1 cellular context compared by ENCODE assay signal in the genomic region with DNA sequence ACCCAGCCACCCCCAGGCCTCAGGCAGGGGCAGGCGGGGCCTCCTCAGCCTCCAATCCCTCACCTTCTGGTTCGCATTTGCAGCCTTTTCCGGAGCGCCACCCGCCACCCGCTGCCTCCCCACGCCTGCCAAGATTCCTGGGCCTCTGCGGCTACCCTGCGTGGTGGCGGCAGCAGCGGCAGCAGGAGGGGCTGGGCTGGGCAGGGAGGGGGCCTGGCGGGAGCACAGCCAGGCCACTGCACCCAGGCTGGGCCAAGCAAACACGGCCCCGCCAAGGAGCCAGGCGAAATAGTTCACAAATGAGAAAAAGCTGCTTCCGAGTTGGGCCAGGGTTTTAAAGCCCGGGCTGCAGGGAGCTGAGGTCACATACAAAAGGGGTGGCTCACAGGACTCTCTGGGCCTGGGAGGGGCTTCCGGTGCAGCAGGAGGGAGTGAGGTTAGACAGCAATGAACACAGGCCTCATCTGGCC.
A peak's percentile ranks its signal among the peaks of the same experiment; 100 is the strongest.
TF ChIP-seq lines count a peak whose summit lies in the region.

No MANE protein-coding gene starts in this region.

TF ChIP-seq in HepG2, 621 proteins besides CTCF, POLR2A, EP300 and RAD21 (continued from another document and continues in another):
- TF ChIP-seq, protein P1, sequence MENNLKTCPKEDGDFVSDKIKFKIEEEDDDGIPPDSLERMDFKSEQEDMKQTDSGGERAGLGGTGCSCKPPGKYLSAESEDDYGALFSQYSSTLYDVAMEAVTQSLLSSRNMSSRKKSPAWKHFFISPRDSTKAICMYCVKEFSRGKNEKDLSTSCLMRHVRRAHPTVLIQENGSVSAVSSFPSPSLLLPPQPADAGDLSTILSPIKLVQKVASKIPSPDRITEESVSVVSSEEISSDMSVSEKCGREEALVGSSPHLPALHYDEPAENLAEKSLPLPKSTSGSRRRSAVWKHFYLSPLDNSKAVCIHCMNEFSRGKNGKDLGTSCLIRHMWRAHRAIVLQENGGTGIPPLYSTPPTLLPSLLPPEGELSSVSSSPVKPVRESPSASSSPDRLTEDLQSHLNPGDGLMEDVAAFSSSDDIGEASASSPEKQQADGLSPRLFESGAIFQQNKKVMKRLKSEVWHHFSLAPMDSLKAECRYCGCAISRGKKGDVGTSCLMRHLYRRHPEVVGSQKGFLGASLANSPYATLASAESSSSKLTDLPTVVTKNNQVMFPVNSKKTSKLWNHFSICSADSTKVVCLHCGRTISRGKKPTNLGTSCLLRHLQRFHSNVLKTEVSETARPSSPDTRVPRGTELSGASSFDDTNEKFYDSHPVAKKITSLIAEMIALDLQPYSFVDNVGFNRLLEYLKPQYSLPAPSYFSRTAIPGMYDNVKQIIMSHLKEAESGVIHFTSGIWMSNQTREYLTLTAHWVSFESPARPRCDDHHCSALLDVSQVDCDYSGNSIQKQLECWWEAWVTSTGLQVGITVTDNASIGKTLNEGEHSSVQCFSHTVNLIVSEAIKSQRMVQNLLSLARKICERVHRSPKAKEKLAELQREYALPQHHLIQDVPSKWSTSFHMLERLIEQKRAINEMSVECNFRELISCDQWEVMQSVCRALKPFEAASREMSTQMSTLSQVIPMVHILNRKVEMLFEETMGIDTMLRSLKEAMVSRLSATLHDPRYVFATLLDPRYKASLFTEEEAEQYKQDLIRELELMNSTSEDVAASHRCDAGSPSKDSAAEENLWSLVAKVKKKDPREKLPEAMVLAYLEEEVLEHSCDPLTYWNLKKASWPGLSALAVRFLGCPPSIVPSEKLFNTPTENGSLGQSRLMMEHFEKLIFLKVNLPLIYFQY (CRISPR knock-in tag; IDR thresholded peaks at IDR 0.05; ENCODE audit: borderline replicate concordance): no peak
- 0 out of 2 replicates have a peak, but pooled peaks have one; percentile 41 for TF ChIP-seq ZNF547 (CRISPR knock-in tag; IDR thresholded peaks at IDR 0.05)
- no peak for TF ChIP-seq HDAC1 (CRISPR knock-in tag; IDR thresholded peaks at IDR 0.05)
- 0 out of 2 replicates have a peak, but pooled peaks have one; percentile 40 for TF ChIP-seq KAT8 (CRISPR knock-in tag; IDR thresholded peaks at IDR 0.05)
- no peak for TF ChIP-seq GATAD2A (CRISPR knock-in tag; IDR thresholded peaks at IDR 0.05)
- TF ChIP-seq AGO2 (optimal IDR thresholded peaks at IDR 0.05; ENCODE audit: low read depth, low read length): no peak
- no peak for TF ChIP-seq SAFB2 (CRISPR knock-in tag; IDR thresholded peaks at IDR 0.05; ENCODE audit: borderline replicate concordance, low read depth)
- TF ChIP-seq, protein P2, sequence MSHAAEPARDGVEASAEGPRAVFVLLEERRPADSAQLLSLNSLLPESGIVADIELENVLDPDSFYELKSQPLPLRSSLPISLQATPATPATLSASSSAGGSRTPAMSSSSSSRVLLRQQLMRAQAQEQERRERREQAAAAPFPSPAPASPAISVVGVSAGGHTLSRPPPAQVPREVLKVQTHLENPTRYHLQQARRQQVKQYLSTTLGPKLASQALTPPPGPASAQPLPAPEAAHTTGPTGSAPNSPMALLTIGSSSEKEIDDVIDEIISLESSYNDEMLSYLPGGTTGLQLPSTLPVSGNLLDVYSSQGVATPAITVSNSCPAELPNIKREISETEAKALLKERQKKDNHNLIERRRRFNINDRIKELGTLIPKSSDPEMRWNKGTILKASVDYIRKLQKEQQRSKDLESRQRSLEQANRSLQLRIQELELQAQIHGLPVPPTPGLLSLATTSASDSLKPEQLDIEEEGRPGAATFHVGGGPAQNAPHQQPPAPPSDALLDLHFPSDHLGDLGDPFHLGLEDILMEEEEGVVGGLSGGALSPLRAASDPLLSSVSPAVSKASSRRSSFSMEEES (CRISPR knock-in tag; IDR thresholded peaks at IDR 0.05): no peak
- no peak for TF ChIP-seq SETDB1 (CRISPR knock-in tag; IDR thresholded peaks at IDR 0.05; ENCODE audit: borderline replicate concordance)
- peak; percentile 5 for TF ChIP-seq TEAD3 (CRISPR knock-in tag; optimal IDR thresholded peaks at IDR 0.05; ENCODE audit: borderline replicate concordance)
- TF ChIP-seq, protein P3, sequence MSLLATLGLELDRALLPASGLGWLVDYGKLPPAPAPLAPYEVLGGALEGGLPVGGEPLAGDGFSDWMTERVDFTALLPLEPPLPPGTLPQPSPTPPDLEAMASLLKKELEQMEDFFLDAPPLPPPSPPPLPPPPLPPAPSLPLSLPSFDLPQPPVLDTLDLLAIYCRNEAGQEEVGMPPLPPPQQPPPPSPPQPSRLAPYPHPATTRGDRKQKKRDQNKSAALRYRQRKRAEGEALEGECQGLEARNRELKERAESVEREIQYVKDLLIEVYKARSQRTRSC (CRISPR knock-in tag; IDR thresholded peaks at IDR 0.05; ENCODE audit: low read depth): no peak
- TF ChIP-seq ZNF3 (CRISPR knock-in tag; IDR thresholded peaks at IDR 0.05): no peak
- TF ChIP-seq, protein P4, sequence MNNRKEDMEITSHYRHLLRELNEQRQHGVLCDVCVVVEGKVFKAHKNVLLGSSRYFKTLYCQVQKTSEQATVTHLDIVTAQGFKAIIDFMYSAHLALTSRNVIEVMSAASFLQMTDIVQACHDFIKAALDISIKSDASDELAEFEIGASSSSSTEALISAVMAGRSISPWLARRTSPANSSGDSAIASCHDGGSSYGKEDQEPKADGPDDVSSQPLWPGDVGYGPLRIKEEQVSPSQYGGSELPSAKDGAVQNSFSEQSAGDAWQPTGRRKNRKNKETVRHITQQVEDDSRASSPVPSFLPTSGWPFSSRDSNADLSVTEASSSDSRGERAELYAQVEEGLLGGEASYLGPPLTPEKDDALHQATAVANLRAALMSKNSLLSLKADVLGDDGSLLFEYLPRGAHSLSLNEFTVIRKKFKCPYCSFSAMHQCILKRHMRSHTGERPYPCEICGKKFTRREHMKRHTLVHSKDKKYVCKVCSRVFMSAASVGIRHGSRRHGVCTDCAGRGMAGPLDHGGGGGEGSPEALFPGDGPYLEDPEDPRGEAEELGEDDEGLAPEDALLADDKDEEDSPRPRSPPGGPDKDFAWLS (CRISPR knock-in tag; IDR thresholded peaks at IDR 0.05; ENCODE audit: borderline replicate concordance): no peak
- no peak for TF ChIP-seq RAD51 (IDR thresholded peaks at IDR 0.05; ENCODE audit: borderline replicate concordance)
- no peak for TF ChIP-seq ZNF746 (CRISPR knock-in tag; IDR thresholded peaks at IDR 0.05)
- no peak for TF ChIP-seq JARID2 (CRISPR knock-in tag; IDR thresholded peaks at IDR 0.05; ENCODE audit: insufficient replicate concordance)
- TF ChIP-seq, protein P5, sequence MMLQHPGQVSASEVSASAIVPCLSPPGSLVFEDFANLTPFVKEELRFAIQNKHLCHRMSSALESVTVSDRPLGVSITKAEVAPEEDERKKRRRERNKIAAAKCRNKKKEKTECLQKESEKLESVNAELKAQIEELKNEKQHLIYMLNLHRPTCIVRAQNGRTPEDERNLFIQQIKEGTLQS (CRISPR knock-in tag; IDR thresholded peaks at IDR 0.05): no peak
- peak; percentile 48; the same call in 1 of the 2 replicates for TF ChIP-seq MTA1 (CRISPR knock-in tag; IDR thresholded peaks at IDR 0.05; ENCODE audit: borderline replicate concordance)
- TF ChIP-seq, protein P6, sequence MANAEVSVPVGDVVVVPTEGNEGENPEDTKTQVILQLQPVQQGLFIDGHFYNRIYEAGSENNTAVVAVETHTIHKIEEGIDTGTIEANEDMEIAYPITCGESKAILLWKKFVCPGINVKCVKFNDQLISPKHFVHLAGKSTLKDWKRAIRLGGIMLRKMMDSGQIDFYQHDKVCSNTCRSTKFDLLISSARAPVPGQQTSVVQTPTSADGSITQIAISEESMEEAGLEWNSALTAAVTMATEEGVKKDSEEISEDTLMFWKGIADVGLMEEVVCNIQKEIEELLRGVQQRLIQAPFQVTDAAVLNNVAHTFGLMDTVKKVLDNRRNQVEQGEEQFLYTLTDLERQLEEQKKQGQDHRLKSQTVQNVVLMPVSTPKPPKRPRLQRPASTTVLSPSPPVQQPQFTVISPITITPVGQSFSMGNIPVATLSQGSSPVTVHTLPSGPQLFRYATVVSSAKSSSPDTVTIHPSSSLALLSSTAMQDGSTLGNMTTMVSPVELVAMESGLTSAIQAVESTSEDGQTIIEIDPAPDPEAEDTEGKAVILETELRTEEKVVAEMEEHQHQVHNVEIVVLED (CRISPR knock-in tag; IDR thresholded peaks at IDR 0.05; ENCODE audit: borderline replicate concordance): no peak
- TF ChIP-seq HOXA3 (CRISPR knock-in tag; IDR thresholded peaks at IDR 0.05): no peak
- no peak for TF ChIP-seq ZNF10 (CRISPR knock-in tag; IDR thresholded peaks at IDR 0.05; ENCODE audit: borderline replicate concordance, low read depth)
- no peak for TF ChIP-seq ZKSCAN1 (IDR thresholded peaks at IDR 0.05; ENCODE audit: low read length)
- TF ChIP-seq, protein P7, sequence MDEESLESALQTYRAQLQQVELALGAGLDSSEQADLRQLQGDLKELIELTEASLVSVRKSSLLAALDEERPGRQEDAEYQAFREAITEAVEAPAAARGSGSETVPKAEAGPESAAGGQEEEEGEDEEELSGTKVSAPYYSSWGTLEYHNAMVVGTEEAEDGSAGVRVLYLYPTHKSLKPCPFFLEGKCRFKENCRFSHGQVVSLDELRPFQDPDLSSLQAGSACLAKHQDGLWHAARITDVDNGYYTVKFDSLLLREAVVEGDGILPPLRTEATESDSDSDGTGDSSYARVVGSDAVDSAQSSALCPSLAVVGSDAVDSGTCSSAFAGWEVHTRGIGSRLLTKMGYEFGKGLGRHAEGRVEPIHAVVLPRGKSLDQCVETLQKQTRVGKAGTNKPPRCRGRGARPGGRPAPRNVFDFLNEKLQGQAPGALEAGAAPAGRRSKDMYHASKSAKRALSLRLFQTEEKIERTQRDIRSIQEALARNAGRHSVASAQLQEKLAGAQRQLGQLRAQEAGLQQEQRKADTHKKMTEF (CRISPR knock-in tag; IDR thresholded peaks at IDR 0.05): peak; percentile 35; the same call in 1 of the 2 replicates
- no peak for TF ChIP-seq NFYB (CRISPR knock-in tag; IDR thresholded peaks at IDR 0.05)
- no peak for TF ChIP-seq SMAD9 (CRISPR knock-in tag; IDR thresholded peaks at IDR 0.05)
- TF ChIP-seq ZNF775 (CRISPR knock-in tag; IDR thresholded peaks at IDR 0.05; ENCODE audit: borderline replicate concordance): no peak
- TF ChIP-seq, protein P8, sequence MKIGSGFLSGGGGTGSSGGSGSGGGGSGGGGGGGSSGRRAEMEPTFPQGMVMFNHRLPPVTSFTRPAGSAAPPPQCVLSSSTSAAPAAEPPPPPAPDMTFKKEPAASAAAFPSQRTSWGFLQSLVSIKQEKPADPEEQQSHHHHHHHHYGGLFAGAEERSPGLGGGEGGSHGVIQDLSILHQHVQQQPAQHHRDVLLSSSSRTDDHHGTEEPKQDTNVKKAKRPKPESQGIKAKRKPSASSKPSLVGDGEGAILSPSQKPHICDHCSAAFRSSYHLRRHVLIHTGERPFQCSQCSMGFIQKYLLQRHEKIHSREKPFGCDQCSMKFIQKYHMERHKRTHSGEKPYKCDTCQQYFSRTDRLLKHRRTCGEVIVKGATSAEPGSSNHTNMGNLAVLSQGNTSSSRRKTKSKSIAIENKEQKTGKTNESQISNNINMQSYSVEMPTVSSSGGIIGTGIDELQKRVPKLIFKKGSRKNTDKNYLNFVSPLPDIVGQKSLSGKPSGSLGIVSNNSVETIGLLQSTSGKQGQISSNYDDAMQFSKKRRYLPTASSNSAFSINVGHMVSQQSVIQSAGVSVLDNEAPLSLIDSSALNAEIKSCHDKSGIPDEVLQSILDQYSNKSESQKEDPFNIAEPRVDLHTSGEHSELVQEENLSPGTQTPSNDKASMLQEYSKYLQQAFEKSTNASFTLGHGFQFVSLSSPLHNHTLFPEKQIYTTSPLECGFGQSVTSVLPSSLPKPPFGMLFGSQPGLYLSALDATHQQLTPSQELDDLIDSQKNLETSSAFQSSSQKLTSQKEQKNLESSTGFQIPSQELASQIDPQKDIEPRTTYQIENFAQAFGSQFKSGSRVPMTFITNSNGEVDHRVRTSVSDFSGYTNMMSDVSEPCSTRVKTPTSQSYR (CRISPR knock-in tag; IDR thresholded peaks at IDR 0.05; ENCODE audit: borderline replicate concordance): no peak
- 0 out of 2 replicates have a peak, but pooled peaks have one; percentile 53 for TF ChIP-seq ZSCAN29 (CRISPR knock-in tag; conservative IDR thresholded peaks at IDR 0.05)
- TF ChIP-seq RFX1 (IDR thresholded peaks at IDR 0.05): no peak
- no peak for TF ChIP-seq ZNF484 (CRISPR knock-in tag; IDR thresholded peaks at IDR 0.05; ENCODE audit: borderline replicate concordance, low read depth)
- no peak for TF ChIP-seq ZNF614 (CRISPR knock-in tag; IDR thresholded peaks at IDR 0.05; ENCODE audit: borderline replicate concordance)
- no peak for TF ChIP-seq ZNF629 (CRISPR knock-in tag; conservative IDR thresholded peaks at IDR 0.05)
- peak; percentile 71; the same call in 1 of the 2 replicates for TF ChIP-seq ETV5 (CRISPR knock-in tag; IDR thresholded peaks at IDR 0.05; ENCODE audit: borderline replicate concordance)
- TF ChIP-seq, protein P9, sequence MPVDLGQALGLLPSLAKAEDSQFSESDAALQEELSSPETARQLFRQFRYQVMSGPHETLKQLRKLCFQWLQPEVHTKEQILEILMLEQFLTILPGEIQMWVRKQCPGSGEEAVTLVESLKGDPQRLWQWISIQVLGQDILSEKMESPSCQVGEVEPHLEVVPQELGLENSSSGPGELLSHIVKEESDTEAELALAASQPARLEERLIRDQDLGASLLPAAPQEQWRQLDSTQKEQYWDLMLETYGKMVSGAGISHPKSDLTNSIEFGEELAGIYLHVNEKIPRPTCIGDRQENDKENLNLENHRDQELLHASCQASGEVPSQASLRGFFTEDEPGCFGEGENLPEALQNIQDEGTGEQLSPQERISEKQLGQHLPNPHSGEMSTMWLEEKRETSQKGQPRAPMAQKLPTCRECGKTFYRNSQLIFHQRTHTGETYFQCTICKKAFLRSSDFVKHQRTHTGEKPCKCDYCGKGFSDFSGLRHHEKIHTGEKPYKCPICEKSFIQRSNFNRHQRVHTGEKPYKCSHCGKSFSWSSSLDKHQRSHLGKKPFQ (CRISPR knock-in tag; IDR thresholded peaks at IDR 0.05; ENCODE audit: insufficient replicate concordance): no peak
- TF ChIP-seq, protein P10, sequence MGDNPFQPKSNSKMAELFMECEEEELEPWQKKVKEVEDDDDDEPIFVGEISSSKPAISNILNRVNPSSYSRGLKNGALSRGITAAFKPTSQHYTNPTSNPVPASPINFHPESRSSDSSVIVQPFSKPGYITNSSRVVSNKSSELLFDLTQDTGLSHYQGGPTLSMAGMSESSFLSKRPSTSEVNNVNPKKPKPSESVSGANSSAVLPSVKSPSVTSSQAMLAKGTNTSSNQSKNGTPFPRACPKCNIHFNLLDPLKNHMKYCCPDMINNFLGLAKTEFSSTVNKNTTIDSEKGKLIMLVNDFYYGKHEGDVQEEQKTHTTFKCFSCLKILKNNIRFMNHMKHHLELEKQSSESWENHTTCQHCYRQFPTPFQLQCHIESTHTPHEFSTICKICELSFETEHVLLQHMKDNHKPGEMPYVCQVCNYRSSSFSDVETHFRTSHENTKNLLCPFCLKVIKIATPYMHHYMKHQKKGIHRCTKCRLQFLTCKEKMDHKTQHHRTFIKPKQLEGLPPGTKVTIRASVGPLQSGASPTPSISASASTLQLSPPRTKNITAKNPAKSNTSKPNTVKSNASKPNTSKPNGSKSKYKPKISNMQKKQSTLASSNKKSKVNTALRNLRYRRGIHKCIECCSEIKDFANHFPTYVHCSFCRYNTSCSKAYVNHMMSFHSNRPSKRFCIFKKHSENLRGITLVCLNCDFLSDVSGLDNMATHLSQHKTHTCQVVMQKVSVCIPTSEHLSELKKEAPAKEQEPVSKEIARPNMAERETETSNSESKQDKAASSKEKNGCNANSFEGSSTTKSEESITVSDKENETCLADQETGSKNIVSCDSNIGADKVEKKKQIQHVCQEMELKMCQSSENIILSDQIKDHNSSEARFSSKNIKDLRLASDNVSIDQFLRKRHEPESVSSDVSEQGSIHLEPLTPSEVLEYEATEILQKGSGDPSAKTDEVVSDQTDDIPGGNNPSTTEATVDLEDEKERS (CRISPR knock-in tag; IDR thresholded peaks at IDR 0.05): no peak
- TF ChIP-seq, protein P11, sequence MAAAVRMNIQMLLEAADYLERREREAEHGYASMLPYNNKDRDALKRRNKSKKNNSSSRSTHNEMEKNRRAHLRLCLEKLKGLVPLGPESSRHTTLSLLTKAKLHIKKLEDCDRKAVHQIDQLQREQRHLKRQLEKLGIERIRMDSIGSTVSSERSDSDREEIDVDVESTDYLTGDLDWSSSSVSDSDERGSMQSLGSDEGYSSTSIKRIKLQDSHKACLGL (CRISPR knock-in tag; IDR thresholded peaks at IDR 0.05): 0 out of 2 replicates have a peak, but pooled peaks have one; percentile 19
- TF ChIP-seq ZFY (CRISPR knock-in tag; IDR thresholded peaks at IDR 0.05): peak; percentile 67
- no peak for TF ChIP-seq ISX (CRISPR knock-in tag; conservative IDR thresholded peaks at IDR 0.05)
